Comparison of ENCODE assay signal across 29 cellular contexts in the genomic region with DNA sequence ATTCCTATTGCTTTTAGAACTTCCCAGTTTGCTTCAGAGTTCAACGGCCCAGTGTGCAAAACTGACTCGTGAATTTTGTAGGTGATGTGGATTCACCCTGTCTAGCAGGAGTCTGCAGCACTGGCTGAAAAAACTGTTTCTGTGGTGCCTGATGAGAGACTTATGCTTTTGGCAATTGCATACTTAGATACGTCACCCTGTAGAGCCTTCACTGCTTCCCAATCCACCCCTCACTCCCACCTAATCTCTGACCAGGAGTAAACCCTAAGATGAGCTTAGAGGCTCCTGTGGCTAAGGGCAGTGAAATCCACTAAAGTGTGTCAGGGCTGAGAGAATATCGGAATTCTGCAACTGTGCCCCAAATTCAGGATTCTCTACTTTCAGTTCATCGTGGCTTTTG.
"Had no signal": no experiment of that assay in that cellular context is flagged by ENCODE, and none has a peak within 500 bp of the region (broad histone marks: within the 10 kb centered on the region; RNA-seq: fewer than 3 reads in every experiment).

No MANE protein-coding gene starts in this region.

- H3K27ac Mint-ChIP-seq: natural killer cell; nephron; neural progenitor cell; progenitor cell of endocrine pancreas; stimulated activated memory B cell treated with anti-CD40 and anti-IgM and Interleukin-4, amounts not matched to agents 10 μg/mL and 1 μg/mL and 100 μg/mL, for 72 hours; stimulated activated naive CD8-positive, alpha-beta T cell treated with anti-CD3 and anti-CD28 coated beads, Interleukin-15, Interleukin-2, amounts not matched to agents 100 ng/mL and 50 ng/mL, for 24 hours had no signal

- H3K27me3 ChIP-seq: ovary had no signal

- ATAC-seq: natural killer cell; psoas muscle; right cardiac atrium; right lobe of liver; stimulated activated memory B cell treated with anti-CD40 and anti-IgM and Interleukin-4, amounts not matched to agents 10 μg/mL and 1 μg/mL and 100 μg/mL, for 72 hours had no signal

- H3K4me3 ChIP-seq: neural progenitor cell, ovary, psoas muscle, right lobe of liver, sigmoid colon, stomach, thoracic aorta, thyroid gland, tibial nerve, upper lobe of left lung, vagina had no signal

- DNase-seq: natural killer cell; occipital lobe; ovary; posterior cingulate gyrus; psoas muscle; right cardiac atrium; right lobe of liver; sigmoid colon; small intestine; stimulated activated CD4-positive, alpha-beta T cell treated with anti-CD3 and anti-CD28 coated beads, Interleukin-15, amount 100 ng/mL, for 24 hours; stimulated activated CD4-positive, alpha-beta T cell treated with anti-CD3 and anti-CD28 coated beads, Interleukin-2, amount 100 ng/mL, for 24 hours; stimulated activated CD4-positive, alpha-beta T cell treated with anti-CD3 and anti-CD28 coated beads, Interleukin-4, amount 100 ng/mL, for 1 hour; stimulated activated CD4-positive, alpha-beta T cell treated with anti-CD3 and anti-CD28 coated beads, Interleukin-4, amount 100 ng/mL, for 4 hours; stimulated activated CD8-positive, alpha-beta memory T cell treated with anti-CD3 and anti-CD28 coated beads, Interleukin-4, amount 100 ng/mL, for 48 hours; stimulated activated naive CD4-positive, alpha-beta T cell; stomach; thyroid gland; trophoblast cell; upper lobe of left lung had no signal

- H3K9me3 Mint-ChIP-seq: natural killer cell; neural progenitor cell; stimulated activated naive CD8-positive, alpha-beta T cell treated with anti-CD3 and anti-CD28 coated beads, Interleukin-15, Interleukin-2, amounts not matched to agents 100 ng/mL and 50 ng/mL, for 24 hours had no signal

- H3K4me1 ChIP-seq: parathyroid adenoma, psoas muscle, vagina had no signal

- H3K4me3 Mint-ChIP-seq: neural progenitor cell; stimulated activated memory B cell treated with anti-CD40 and anti-IgM and Interleukin-4, amounts not matched to agents 10 μg/mL and 1 μg/mL and 100 μg/mL, for 72 hours; stimulated activated naive CD8-positive, alpha-beta T cell treated with anti-CD3 and anti-CD28 coated beads, Interleukin-15, Interleukin-2, amounts not matched to agents 100 ng/mL and 50 ng/mL, for 24 hours had no signal

- H3K79me2 ChIP-seq: parathyroid adenoma had no signal

- H3K36me3 Mint-ChIP-seq: natural killer cell; neural progenitor cell; stimulated activated memory B cell treated with anti-CD40 and anti-IgM and Interleukin-4, amounts not matched to agents 10 μg/mL and 1 μg/mL and 100 μg/mL, for 72 hours had no signal

- FAIRE-seq: small intestine, urothelium cell line had no signal

- H2AFZ ChIP-seq: neural progenitor cell, parathyroid adenoma had no signal

- H3K9ac ChIP-seq: neural progenitor cell, parathyroid adenoma had no signal

- H3K9me3 ChIP-seq: ovary, right lobe of liver, thyroid gland, upper lobe of left lung, vagina had no signal

- H3K27ac ChIP-seq: neural progenitor cell, ovary, parathyroid adenoma, psoas muscle, right lobe of liver, stomach, thoracic aorta, thyroid gland, tibial nerve, upper lobe of left lung, vagina had no signal

- H3K4me1 Mint-ChIP-seq: nephron had no signal

- H3K36me3 ChIP-seq: neural progenitor cell, ovary, right lobe of liver, sigmoid colon, stomach, thoracic aorta, thyroid gland, tibial nerve, upper lobe of left lung, vagina had no signal
